Comparison of ENCODE assay signal across 12 cellular contexts in genomic region chr1:84377480-84378095, GRCh38. TPM values are rescaled to one million over a fixed set of nuclear protein-coding genes. Genes with fewer than 3 reads are reported as not detected.
DNase-seq lines count a peak whose midpoint lies in the region; ATAC-seq and TF ChIP-seq lines count a peak whose summit lies in the region.
"Had no signal": no experiment of that assay in that cellular context is flagged by ENCODE, and none has a peak within 500 bp of the region (broad histone marks: within the 10 kb centered on the region; RNA-seq: fewer than 3 reads in every experiment).

No MANE protein-coding gene starts in this region.

- H3K36me3 ChIP-seq in left lung, result no peaks in the 10 kb centered on the region
- H3K36me3 ChIP-seq: vagina had no signal

- peaks cover 0 to 4% of the 10 kb centered on the region in 2 donors for H3K4me1 ChIP-seq in left lung

- ATAC-seq in left lung (peak; percentile 58), HG02763 (IDR thresholded peaks at IDR 0.05; ENCODE audit: unreplicated experiment) (no peak)
- ATAC-seq: CD8-positive, alpha-beta T cell had no signal

- H3K27me3 ChIP-seq in left lung, result no peaks in the 10 kb centered on the region
- H3K27me3 ChIP-seq: vagina had no signal

- no peak overlapping the region for H3K4me3 ChIP-seq in cardiac fibroblast (replicated peaks in 1 of 2; ENCODE audit: low read depth in 2 of 2, low read length in 2 of 2)
- no peak overlapping the region for H3K4me3 ChIP-seq in left lung
- H3K4me3 ChIP-seq: vagina had no signal

- DNase-seq in AG20443 (ENCODE audit: low spot score), result peak; percentile 65
- peak; percentile 29 for DNase-seq in NCI-H446 treated with DMSO at 0.1 percent for 48 hours (lab: John Stamatoyannopoulos, UW)
- peak; percentile 72 to 81 for DNase-seq in cardiac fibroblast (ENCODE audit: low read depth in 2 of 2)
- DNase-seq in left lung, result no peak
- DNase-seq in central memory CD4-positive, alpha-beta T cell, result no peak
- DNase-seq in HUDEP-2 (lab: John Stamatoyannopoulos, UW; ENCODE audit: unreplicated experiment in 76 of 76), result no peak
- DNase-seq in SW480 (ENCODE audit: low spot score), result no peak
- DNase-seq: CD8-positive, alpha-beta T cell; cortex of kidney had no signal

- no peak overlapping the region for H3K27ac ChIP-seq in left lung

- no peak for TF ChIP-seq CTCF in cardiac fibroblast (IDR thresholded peaks at IDR 0.05; ENCODE audit: low read depth, low read length)
- no peak for TF ChIP-seq CTCF in left lung (IDR thresholded peaks at IDR 0.05)

- no peaks in the 10 kb centered on the region for H3K9me3 ChIP-seq in left lung
- H3K9me3 ChIP-seq: vagina had no signal

- intact Hi-C loops in left lung (cut with DNase I), result no loop called here

RNA-seq across cellular contexts. Expression of gene DNASE2B, which starts 20.7 kb away (rescaled TPM):
- total RNA-seq in left lung, result 1 to 10 TPM; 1.8 to 2.7 TPM
- total RNA-seq: CD8-positive, alpha-beta T cell; mononuclear cell; vagina had no signal

Comparison
In these comparisons a context has a peak if more than half of its experiments do, and no peak if none do; other contexts are left out.
1. DNase-seq: peak in AG20443 (single experiment), NCI-H446 treated with DMSO at 0.1 percent for 48 hours (single experiment) and cardiac fibroblast (2 of 2); none in left lung (0 of 2), central memory CD4-positive, alpha-beta T cell (single experiment), HUDEP-2 (0 of 76) and SW480 (single experiment).